ENCODE assay signal across 8 cellular contexts in the genomic region with DNA sequence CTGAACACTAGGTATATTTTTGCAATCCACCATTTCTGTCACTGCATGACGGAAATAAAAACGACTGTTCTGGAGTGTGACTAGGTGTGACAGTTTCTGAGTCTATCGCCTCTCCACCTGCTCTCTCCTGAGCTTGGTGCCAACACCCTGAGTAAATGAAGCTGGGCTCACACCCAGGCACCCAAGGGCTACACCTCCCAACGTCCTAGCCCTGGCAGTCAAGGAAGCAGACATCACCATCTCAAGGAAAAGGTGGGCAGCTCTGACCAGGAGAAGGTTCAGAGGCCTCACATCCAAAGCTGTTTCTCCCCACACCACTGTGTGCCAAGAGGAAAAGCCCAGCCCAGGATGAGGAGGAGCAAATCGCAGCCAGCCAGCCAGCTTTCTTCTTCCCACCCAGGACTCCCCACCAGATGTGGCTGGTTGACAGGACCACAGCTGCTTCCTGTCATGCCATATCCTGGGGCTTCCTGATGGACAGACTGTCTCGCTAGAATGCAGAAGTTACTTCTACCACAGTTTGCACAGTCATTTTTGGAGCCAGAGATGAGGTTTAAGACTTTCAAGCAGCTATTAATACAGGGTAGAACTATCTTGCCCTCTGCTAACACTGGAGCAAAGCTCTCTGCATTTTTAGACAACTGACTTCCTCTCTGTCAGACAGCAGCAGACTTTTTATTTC. TPM values are rescaled to one million over a fixed set of nuclear protein-coding genes. Genes with fewer than 3 reads are reported as not detected.
DNase-seq lines count a peak whose midpoint lies in the region; ATAC-seq and TF ChIP-seq lines count a peak whose summit lies in the region.

No MANE protein-coding gene starts in this region.

- H3K4me1 ChIP-seq in Peyer's patch (peaks cover 8 to 73% (median 37%) of the 10 kb centered on the region in 4 donors), mesendoderm (ENCODE audit: control insufficient read depth, low read depth, low read length) (peaks cover 2% of the 10 kb centered on the region)

- no peak overlapping the region for H3K4me2 ChIP-seq in mesendoderm (ENCODE audit: low read length)

- no peak overlapping the region for H3K4ac ChIP-seq in mesendoderm (ENCODE audit: low read depth, low read length)

- WGBS in mesendoderm (ENCODE audit: extremely low coverage, insufficient coverage, low lambda C conversion rate): no CpG with 5 or more reads among the region's 6 CpGs

- peak overlapping the region; percentile 47 to 84 (median 79) for H3K27ac Mint-ChIP-seq in naive B cell

- peak in 1 of 2 donors; percentile 22 for TF ChIP-seq POLR2A in Peyer's patch (IDR thresholded peaks at IDR 0.05)

- H2BK5ac ChIP-seq in mesendoderm (ENCODE audit: low read length): no peak overlapping the region

- peaks cover 0 to 8% (median 0%) of the 10 kb centered on the region in 3 donors for H3K36me3 ChIP-seq in Peyer's patch
- no peaks in the 10 kb centered on the region for H3K36me3 ChIP-seq in mesendoderm (ENCODE audit: control insufficient read depth, insufficient read depth, low read length)

- peaks cover 0 to 8% of the 10 kb centered on the region in 2 donors for H3K36me3 Mint-ChIP-seq in naive B cell

- H2BK120ac ChIP-seq in mesendoderm (ENCODE audit: low read depth, low read length): no peak overlapping the region

- H3K9ac ChIP-seq in mesendoderm (ENCODE audit: low read length): no peak overlapping the region

- no peaks in the 10 kb centered on the region for H3K27me3 ChIP-seq in Peyer's patch
- no peaks in the 10 kb centered on the region for H3K27me3 ChIP-seq in mesendoderm (ENCODE audit: insufficient read depth, low read length, poor library complexity)

- H4K8ac ChIP-seq in mesendoderm (ENCODE audit: low read depth, low read length): no peak overlapping the region

- DNase-seq in Peyer's patch (peak; percentile 70 to 81 (median 71)), dermis microvascular lymphatic vessel endothelial cell (ENCODE audit: low read depth in 2 of 2) (peak; percentile 56 to 76), naive B cell (peak; percentile 38), NCI-H510A (lab: John Stamatoyannopoulos, UW) (no peak), mesendoderm (no peak), SW 1271 (lab: John Stamatoyannopoulos, UW) (no peak)

- peaks cover 8% of the 10 kb centered on the region for H3K79me1 ChIP-seq in mesendoderm (ENCODE audit: low read length)

- H3K4me1 Mint-ChIP-seq in naive B cell: peaks cover 47 to 78% (median 70%) of the 10 kb centered on the region in 3 donors

- no peak overlapping the region for H3K23ac ChIP-seq in mesendoderm (ENCODE audit: low read length)

- H3K27me3 Mint-ChIP-seq in naive B cell: no peaks in the 10 kb centered on the region

- ATAC-seq in GM18519 (IDR thresholded peaks at IDR 0.05; ENCODE audit: low FRiP score, unreplicated experiment): peak; percentile 42
- ATAC-seq in HG02763 (IDR thresholded peaks at IDR 0.05; ENCODE audit: unreplicated experiment): peak; percentile 31
- peak; percentile 13 to 18 for ATAC-seq in naive B cell (ENCODE audit: low read depth in 2 of 2)

- no peak overlapping the region for H2BK15ac ChIP-seq in mesendoderm (replicated peaks; ENCODE audit: low read depth)

- no peaks in the 10 kb centered on the region for H3K9me3 ChIP-seq in Peyer's patch

- peaks cover 25% of the 10 kb centered on the region for H3K79me2 ChIP-seq in mesendoderm (ENCODE audit: control insufficient read depth, insufficient read depth, low read length)

- no peaks in the 10 kb centered on the region for H3K9me3 Mint-ChIP-seq in naive B cell

- H3K27ac ChIP-seq in Peyer's patch (peak overlapping the region; percentile 62 to 98 (median 94)), mesendoderm (ENCODE audit: low read depth, low read length) (no peak overlapping the region)

- H2AK5ac ChIP-seq in mesendoderm (ENCODE audit: low read length): no peak overlapping the region

- H3K4me3 ChIP-seq in Peyer's patch (peak overlapping the region in 2 of 4 donors; percentile 8 to 74), mesendoderm (ENCODE audit: low read length) (no peak overlapping the region)

- no peak overlapping the region for H3K18ac ChIP-seq in mesendoderm (ENCODE audit: low read length)

- TF ChIP-seq CTCF in Peyer's patch (IDR thresholded peaks at IDR 0.05): no peak

- no peak overlapping the region for H4K5ac ChIP-seq in mesendoderm (ENCODE audit: low read length)

- H3K56ac ChIP-seq in mesendoderm (ENCODE audit: low read length): no peak overlapping the region

- peak overlapping the region; percentile 45 to 100 (median 76) for H3K4me3 Mint-ChIP-seq in naive B cell

RNA-seq across cellular contexts. Expression of gene SCAMP2, which starts 3.3 kb away (rescaled TPM):
- total RNA-seq in Peyer's patch (100 to 1,000 TPM in 3 of 4 donors, 10 to 100 TPM in 1; 60.2 to 206 (median 151) TPM), dermis microvascular lymphatic vessel endothelial cell (12.3 and 24.3 TPM in 2 replicates)
- 100 to 1,000 TPM; 102 to 122 (median 110) TPM for polyA plus RNA-seq in naive B cell (ENCODE audit: low read depth in 6 of 6)
- polyA plus RNA-seq in mesendoderm (2013, experiment 1 of 2): 36.0 TPM
- 32.5 TPM for polyA plus RNA-seq in mesendoderm (2013, experiment 2 of 2)

RNA-seq across cellular contexts. Expression of gene MPI, which starts 20.0 kb away (rescaled TPM):
- 100 to 1,000 TPM in 3 of 4 donors, 10 to 100 TPM in 1; 52.0 to 221 (median 174) TPM for total RNA-seq in Peyer's patch
- 24.3 and 38.9 TPM in 2 replicates for total RNA-seq in dermis microvascular lymphatic vessel endothelial cell
- 10 to 100 TPM; 54.3 to 70.0 (median 57.7) TPM for polyA plus RNA-seq in naive B cell (ENCODE audit: low read depth in 6 of 6)
- polyA plus RNA-seq in mesendoderm (2013, experiment 1 of 2): 21.1 TPM
- 20.1 TPM for polyA plus RNA-seq in mesendoderm (2013, experiment 2 of 2)

RNA-seq across cellular contexts. Expression of gene ULK3, which starts 26.9 kb away (rescaled TPM):
- total RNA-seq in Peyer's patch (100 to 1,000 TPM; 194 to 508 (median 288) TPM), dermis microvascular lymphatic vessel endothelial cell (15.9 and 25.8 TPM in 2 replicates)
- polyA plus RNA-seq in naive B cell (ENCODE audit: low read depth in 6 of 6): 10 to 100 TPM in 5 of 6 donors, 1 to 10 TPM in 1; 9.3 to 21.5 (median 13.1) TPM
- 13.7 TPM for polyA plus RNA-seq in mesendoderm (2013, experiment 1 of 2)
- polyA plus RNA-seq in mesendoderm (2013, experiment 2 of 2): 13.9 TPM

RNA-seq across cellular contexts. Expression of gene FAM219B, which starts 36.8 kb away (rescaled TPM):
- total RNA-seq in Peyer's patch (10 to 100 TPM; 48.7 to 76.5 (median 57.6) TPM), dermis microvascular lymphatic vessel endothelial cell (29.8 and 48.0 TPM in 2 replicates)
- polyA plus RNA-seq in naive B cell (ENCODE audit: low read depth in 6 of 6): 10 to 100 TPM; 16.7 to 31.4 (median 22.2) TPM
- polyA plus RNA-seq in mesendoderm (2013, experiment 1 of 2): 24.2 TPM
- polyA plus RNA-seq in mesendoderm (2013, experiment 2 of 2): 24.6 TPM

RNA-seq across cellular contexts. Expression of gene CPLX3, which starts 43.4 kb away (rescaled TPM):
- total RNA-seq in Peyer's patch: not detected
- total RNA-seq in dermis microvascular lymphatic vessel endothelial cell: not detected in 2 replicates
- polyA plus RNA-seq in naive B cell (ENCODE audit: low read depth in 6 of 6): not detected
- 0.22 TPM for polyA plus RNA-seq in mesendoderm (2013, experiment 1 of 2)
- polyA plus RNA-seq in mesendoderm (2013, experiment 2 of 2): 0.24 TPM

Comparison
In these comparisons a context has a peak if more than half of its experiments do, and no peak if none do; other contexts are left out.
1. DNase-seq: peak in Peyer's patch (3 of 3), dermis microvascular lymphatic vessel endothelial cell (2 of 2) and naive B cell (single experiment); none in NCI-H510A (single experiment), mesendoderm (single experiment) and SW 1271 (0 of 2).
2. Peak in every context shown above with its lines, with median percentiles within 50 percentile points of each other: ATAC-seq.